17 cellular contexts compared by ENCODE assay signal in the genomic region with DNA sequence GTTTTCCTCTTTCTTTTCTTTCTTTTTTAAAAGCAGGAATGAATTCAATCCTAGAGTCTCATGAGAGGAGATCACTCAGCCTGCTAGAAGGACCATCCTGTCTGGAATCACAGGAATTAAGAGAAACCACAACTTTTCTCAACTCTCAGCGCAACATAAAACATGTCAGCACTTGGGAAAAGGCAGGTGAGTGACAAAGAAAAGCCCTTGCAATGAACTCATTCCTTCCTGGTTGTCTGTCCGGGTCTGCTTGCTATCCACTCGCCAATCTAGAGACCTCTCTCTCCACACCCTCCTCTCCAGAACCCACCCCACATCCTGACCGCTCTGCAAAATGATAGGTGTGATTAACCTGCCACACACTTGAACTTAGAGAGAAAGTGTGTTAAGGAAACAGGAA.
DNase-seq lines count a peak whose midpoint lies in the region; ATAC-seq and TF ChIP-seq lines count a peak whose summit lies in the region.
"Had no signal": no experiment of that assay in that cellular context is flagged by ENCODE, and none has a peak within 500 bp of the region (broad histone marks: within the 10 kb centered on the region; RNA-seq: fewer than 3 reads in every experiment).

No MANE protein-coding gene starts in this region.

- dilution Hi-C loops in IMR-90 (cut with HindIII; ENCODE audit: low sequenced_read_pairs, unreplicated experiment), result no loop called here

- H2BK120ac ChIP-seq in IMR-90 (ENCODE audit: low read depth, low read length), result no peak overlapping the region

- TF ChIP-seq RAD21 in IMR-90 (IDR thresholded peaks at IDR 0.05; ENCODE audit: low read length), result no peak

- in situ Hi-C loops in IMR-90 (cut with MboI; ENCODE audit: low sequenced_read_pairs), result no loop called here

- H3K4me3 ChIP-seq in IMR-90 (ENCODE audit: insufficient read depth, low read depth, low read length) (no peak overlapping the region), mesodermal cell (ENCODE audit: extremely low read depth, insufficient read depth, low read length, poor library complexity, severe bottlenecking) (no peak overlapping the region)
- H3K4me3 ChIP-seq: A549, GM12878 had no signal

- H3K56ac ChIP-seq in IMR-90 (ENCODE audit: extremely low read depth, insufficient read depth, low read length), result no peak overlapping the region

- H3K9ac ChIP-seq in IMR-90 (ENCODE audit: low read depth, low read length), result no peak overlapping the region
- H3K9ac ChIP-seq: SK-N-SH had no signal

- no peaks in the 10 kb centered on the region for H3K9me1 ChIP-seq in IMR-90 (ENCODE audit: insufficient read depth, low read length)

- no TSS peak for BruUV-seq in IMR-90 (replicated peaks; lab: Mats Ljungman, UMichigan)

- intact Hi-C loops in IMR-90 (cut with micrococcal nuclease), result no loop called here

- no peak overlapping the region for H3K4ac ChIP-seq in IMR-90 (ENCODE audit: low read depth, low read length)

- H4K20me1 ChIP-seq in IMR-90 (ENCODE audit: insufficient read depth, low read length), result no peaks in the 10 kb centered on the region

- H2AK5ac ChIP-seq in IMR-90 (ENCODE audit: low read depth, low read length), result no peak overlapping the region

- no peak overlapping the region for H3K23ac ChIP-seq in IMR-90 (ENCODE audit: low read depth, low read length)

- ATAC-seq in IMR-90 (ENCODE audit: low read depth) (no peak), GM18867 (IDR thresholded peaks at IDR 0.05; ENCODE audit: unreplicated experiment) (no peak)

- no peak overlapping the region for H3K14ac ChIP-seq in IMR-90 (replicated peaks; ENCODE audit: low read depth, low read length)

- peaks cover 7% of the 10 kb centered on the region for H3K27me3 ChIP-seq in IMR-90 (ENCODE audit: control insufficient read depth, insufficient read depth, low read length)

- DNase-seq in IMR-90 (no peak), amniotic epithelial cell (ENCODE audit: low read depth) (peak; percentile 29), epithelial cell of prostate (ENCODE audit: low read depth, low spot score) (peak; percentile 45), kidney tubule cell (ENCODE audit: low spot score) (no peak), T-helper 1 cell (no peak), GM10248 (ENCODE audit: extremely low spot score) (no peak)
- DNase-seq: BE2C, GOT3, NCI-H1092, NCI-H1436, NCI-H187 treated with DMSO at 0.1 percent for 48 hours, NCI-H2107, SK-N-SH had no signal

- H4K5ac ChIP-seq in IMR-90 (ENCODE audit: low read depth, low read length), result no peak overlapping the region

- no CpG with 5 or more reads among the region's 4 CpGs for WGBS in IMR-90 (ENCODE audit: extremely low coverage in 2 of 2, insufficient read length in 1 of 2), 2 experiments
- 100% methylated on average over 1 to 2 of the region's 4 CpGs for WGBS in mesodermal cell (ENCODE audit: insufficient coverage in 2 of 2), 2 experiments

- CTCF ChIA-PET in IMR-90 (lab: Yijun Ruan, JAX) (no interaction called here), GM10248 (lab: Yijun Ruan, JAX) (no interaction called here)

- POLR2A ChIA-PET in IMR-90 (lab: Charles Lee; ENCODE audit: unreplicated experiment) (no interaction called here), GM10248 (lab: Yijun Ruan, JAX) (no interaction called here)

- no peak overlapping the region for H2BK5ac ChIP-seq in IMR-90 (ENCODE audit: low read depth, low read length, poor library complexity, severe bottlenecking)

- H2BK20ac ChIP-seq in IMR-90 (ENCODE audit: low read depth, low read length), result no peak overlapping the region

- no peak overlapping the region for H3K27ac ChIP-seq in IMR-90 (ENCODE audit: insufficient read depth, low read length)
- H3K27ac ChIP-seq in epithelial cell of prostate, result peak overlapping the region; percentile 79
- H3K27ac ChIP-seq in mesodermal cell (ENCODE audit: low read depth, low read length, severe bottlenecking), result peak overlapping the region; percentile 79

- H3K36me3 ChIP-seq in IMR-90 (ENCODE audit: control insufficient read depth, insufficient read depth, low read length), result no peaks in the 10 kb centered on the region
- no peaks in the 10 kb centered on the region for H3K36me3 ChIP-seq in mesodermal cell (ENCODE audit: control insufficient read depth, insufficient read depth, low read length)
- H3K36me3 ChIP-seq: BE2C had no signal

- no peak overlapping the region for H4K91ac ChIP-seq in IMR-90 (ENCODE audit: insufficient read depth, low read depth, low read length)

- peaks cover 6% of the 10 kb centered on the region for H3K4me1 ChIP-seq in IMR-90 (ENCODE audit: control insufficient read depth, insufficient read depth, low read length)
- H3K4me1 ChIP-seq in mesodermal cell (ENCODE audit: control insufficient read depth, insufficient read depth, low read length, poor library complexity, severe bottlenecking), result peaks cover 22% of the 10 kb centered on the region
- H3K4me1 ChIP-seq: BE2C had no signal

- no peak overlapping the region for H2AFZ ChIP-seq in IMR-90 (replicated peaks; ENCODE audit: low read length, poor library complexity)

- TF ChIP-seq POLR2A in IMR-90 (IDR thresholded peaks at IDR 0.05; ENCODE audit: low read depth, low read length), result no peak

- H4K8ac ChIP-seq in IMR-90 (ENCODE audit: low read depth in 2 of 2, low read length in 2 of 2), result no peak overlapping the region; a peak in 1 of 4 replicates

- no peak overlapping the region for H3K18ac ChIP-seq in IMR-90 (ENCODE audit: low read depth, low read length)

- H2AK9ac ChIP-seq in IMR-90 (replicated peaks; ENCODE audit: low read depth, low read length, poor library complexity), result no peak overlapping the region

- TF ChIP-seq CTCF in IMR-90 (conservative IDR thresholded peaks at IDR 0.05; ENCODE audit: low read depth, low read length) (no peak), GM10248 (IDR thresholded peaks at IDR 0.05; ENCODE audit: control extremely low read depth, extremely low read depth, low read depth, missing control alignments) (no peak)

- H3K9me3 ChIP-seq in IMR-90 (ENCODE audit: control insufficient read depth, insufficient read depth, low read length) (no peaks in the 10 kb centered on the region), mesodermal cell (ENCODE audit: control insufficient read depth, low read length) (no peaks in the 10 kb centered on the region)
- H3K9me3 ChIP-seq: A549, BE2C, SK-N-SH had no signal

- no peak overlapping the region for H3K4me2 ChIP-seq in IMR-90 (ENCODE audit: low read depth, low read length)
- H3K4me2 ChIP-seq: SK-N-SH had no signal

- peak overlapping the region; percentile 28; the same call in 1 of the 3 replicates for H2BK15ac ChIP-seq in IMR-90 (ENCODE audit: low read depth, low read length)

- no peaks in the 10 kb centered on the region for H3K79me1 ChIP-seq in IMR-90 (ENCODE audit: low read depth in 1 of 2, low read length in 2 of 2)

TF ChIP-seq in IMR-90, 13 proteins besides CTCF, POLR2A, EP300 and RAD21:
- no peak for TF ChIP-seq CEBPB (IDR thresholded peaks at IDR 0.05; ENCODE audit: low read depth, low read length)
TF ChIP-seq in IMR-90: peak in this region for 0.

Comparison
In these comparisons a context has a peak if more than half of its experiments do, and no peak if none do; other contexts are left out.
1. DNase-seq: peak in amniotic epithelial cell (single experiment) and epithelial cell of prostate (single experiment); none in IMR-90 (single experiment), kidney tubule cell (single experiment), T-helper 1 cell (0 of 5) and GM10248 (single experiment).